In the genomic region with DNA sequence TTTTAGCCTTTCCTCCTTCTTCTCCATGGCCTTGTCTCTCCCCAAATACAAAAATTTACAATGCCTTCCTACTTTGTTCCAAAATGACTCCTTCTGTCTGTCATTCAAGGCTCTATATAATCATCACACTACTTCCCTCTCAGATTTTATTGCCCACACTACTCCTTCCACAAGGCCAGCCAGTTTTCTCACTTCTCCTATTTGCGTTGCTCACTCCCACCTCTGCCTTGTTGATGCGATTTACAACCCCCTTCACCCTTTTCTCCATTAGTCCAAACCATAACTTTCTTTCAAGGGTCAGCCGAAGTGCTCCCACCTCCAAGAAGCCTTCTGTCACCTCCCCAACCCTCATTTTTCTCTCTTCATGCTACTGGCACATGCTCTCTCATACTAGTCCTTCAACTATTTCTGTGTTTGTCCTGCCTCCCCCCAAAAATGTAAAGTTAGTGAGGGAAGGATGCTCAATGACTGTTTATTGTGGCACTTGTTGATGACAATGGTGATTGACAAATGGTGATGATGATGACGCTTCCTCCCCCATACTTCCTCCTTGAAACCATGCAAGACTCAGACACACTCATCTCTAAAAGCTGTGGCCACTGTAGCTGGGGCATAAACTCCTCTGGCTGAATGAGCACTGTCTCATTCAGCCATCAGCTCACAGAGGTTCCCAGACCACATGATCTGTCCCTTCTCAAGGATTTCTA, we compare ENCODE assay signal across 9 cellular contexts. TPM values are rescaled to one million over a fixed set of nuclear protein-coding genes. Genes with fewer than 3 reads are reported as not detected.
DNase-seq lines count a peak whose midpoint lies in the region; ATAC-seq and TF ChIP-seq lines count a peak whose summit lies in the region.
"Had no signal": no experiment of that assay in that cellular context is flagged by ENCODE, and none has a peak within 500 bp of the region (broad histone marks: within the 10 kb centered on the region; RNA-seq: fewer than 3 reads in every experiment).

No MANE protein-coding gene starts in this region.

- H3K4me3 Mint-ChIP-seq in activated T-cell treated with anti-CD3 and anti-CD28 coated beads, Interleukin-2, amount 50 U/mL, for 24 hours: no peak overlapping the region
- H3K4me3 Mint-ChIP-seq in IgD-negative memory B cell: peak overlapping the region in 3 of 4 donors; percentile 28 to 65 (median 37)
- H3K4me3 Mint-ChIP-seq in stimulated activated memory B cell treated with anti-CD40 and anti-IgM and Interleukin-4, amounts not matched to agents 10 μg/mL and 1 μg/mL and 100 μg/mL, for 72 hours: peak overlapping the region; percentile 61

- peaks cover 5% of the 10 kb centered on the region for H3K9me3 Mint-ChIP-seq in activated T-cell treated with anti-CD3 and anti-CD28 coated beads, Interleukin-2, amount 50 U/mL, for 24 hours
- H3K9me3 Mint-ChIP-seq in IgD-negative memory B cell: peaks cover 3 to 5% (median 5%) of the 10 kb centered on the region in 3 donors
- H3K9me3 Mint-ChIP-seq in stimulated activated memory B cell treated with anti-CD40 and anti-IgM and Interleukin-4, amounts not matched to agents 10 μg/mL and 1 μg/mL and 100 μg/mL, for 72 hours: peaks cover 6% of the 10 kb centered on the region

- ATAC-seq in HG02642 (IDR thresholded peaks at IDR 0.05; ENCODE audit: poor library complexity, unreplicated experiment) (peak; percentile 76), SK-N-SH treated with all-trans-retinoic acid at 6 μM for 48 hours (no peak)
- ATAC-seq in stimulated activated memory B cell treated with anti-CD40 and anti-IgM and Interleukin-4, amounts not matched to agents 10 μg/mL and 1 μg/mL and 100 μg/mL, for 72 hours: peak; percentile 89

- no peaks in the 10 kb centered on the region for H3K36me3 Mint-ChIP-seq in activated T-cell treated with anti-CD3 and anti-CD28 coated beads, Interleukin-2, amount 50 U/mL, for 24 hours (ENCODE audit: low read depth)
- no peaks in the 10 kb centered on the region for H3K36me3 Mint-ChIP-seq in IgD-negative memory B cell
- H3K36me3 Mint-ChIP-seq in stimulated activated memory B cell treated with anti-CD40 and anti-IgM and Interleukin-4, amounts not matched to agents 10 μg/mL and 1 μg/mL and 100 μg/mL, for 72 hours: no peaks in the 10 kb centered on the region

- peak overlapping the region; percentile 64 for H3K27ac Mint-ChIP-seq in activated T-cell treated with anti-CD3 and anti-CD28 coated beads, Interleukin-2, amount 50 U/mL, for 24 hours
- peak overlapping the region; percentile 1 to 62 (median 44) for H3K27ac Mint-ChIP-seq in IgD-negative memory B cell
- H3K27ac Mint-ChIP-seq in stimulated activated memory B cell treated with anti-CD40 and anti-IgM and Interleukin-4, amounts not matched to agents 10 μg/mL and 1 μg/mL and 100 μg/mL, for 72 hours: peak overlapping the region; percentile 88

- DNase-seq in activated T-cell treated with anti-CD3 and anti-CD28 coated beads, Interleukin-2, amount 50 U/mL, for 24 hours: no peak
- DNase-seq in activated T-cell treated with anti-CD3 and anti-CD28 coated beads, Interleukin-2, amount 50 U/mL, for 1 hour: no peak
- DNase-seq in superior temporal gyrus (ENCODE audit: extremely low spot score): no peak
- no peak for DNase-seq in NK-92 treated with Interleukin-12 subunit alpha and Interleukin-12 subunit beta, amount 100 ng/mL, for 24 hours (lab: John Stamatoyannopoulos, UW)
- DNase-seq: NCI-H1417 treated with DMSO at 0.1 percent for 48 hours had no signal

- H3K4me1 Mint-ChIP-seq in activated T-cell treated with anti-CD3 and anti-CD28 coated beads, Interleukin-2, amount 50 U/mL, for 24 hours (ENCODE audit: low read depth): peaks cover 37% of the 10 kb centered on the region
- H3K4me1 Mint-ChIP-seq in IgD-negative memory B cell: peaks cover 14 to 31% (median 27%) of the 10 kb centered on the region in 3 donors
- H3K4me1 Mint-ChIP-seq in stimulated activated memory B cell treated with anti-CD40 and anti-IgM and Interleukin-4, amounts not matched to agents 10 μg/mL and 1 μg/mL and 100 μg/mL, for 72 hours: peaks cover 31% of the 10 kb centered on the region

- peaks cover 24% of the 10 kb centered on the region for H3K27me3 Mint-ChIP-seq in activated T-cell treated with anti-CD3 and anti-CD28 coated beads, Interleukin-2, amount 50 U/mL, for 24 hours
- H3K27me3 Mint-ChIP-seq in IgD-negative memory B cell: peaks cover 1% of the 10 kb centered on the region
- no peaks in the 10 kb centered on the region for H3K27me3 Mint-ChIP-seq in stimulated activated memory B cell treated with anti-CD40 and anti-IgM and Interleukin-4, amounts not matched to agents 10 μg/mL and 1 μg/mL and 100 μg/mL, for 72 hours

TF ChIP-seq in SK-N-SH treated with all-trans-retinoic acid at 6 μM for 48 hours, 23 proteins besides CTCF, POLR2A, EP300 and RAD21:
- TF ChIP-seq ARNTL (CRISPR knock-in tag; IDR thresholded peaks at IDR 0.05; ENCODE audit: borderline replicate concordance, low read depth): no peak
- no peak for TF ChIP-seq ZNF70 (CRISPR knock-in tag; IDR thresholded peaks at IDR 0.05)
- no peak for TF ChIP-seq SNAI2 (CRISPR knock-in tag; IDR thresholded peaks at IDR 0.05)
- no peak for TF ChIP-seq CSDC2 (CRISPR knock-in tag; IDR thresholded peaks at IDR 0.05)

RNA-seq across cellular contexts. Expression of a gene that starts 2.7 kb away (rescaled TPM):
- 0.88 TPM for polyA plus RNA-seq in IgD-negative memory B cell

RNA-seq across cellular contexts. Expression of a gene that starts 38.1 kb away (rescaled TPM):
- polyA plus RNA-seq in IgD-negative memory B cell: not detected

RNA-seq across cellular contexts. Expression of a gene that starts 57.2 kb away (rescaled TPM):
- polyA plus RNA-seq in IgD-negative memory B cell: not detected
